In genomic region chr14:71478542-71478941, GRCh38 we compare ENCODE assay signal across 10 cellular contexts.
DNase-seq lines count a peak whose midpoint lies in the region; ATAC-seq and TF ChIP-seq lines count a peak whose summit lies in the region.
"Had no signal": no experiment of that assay in that cellular context is flagged by ENCODE, and none has a peak within 500 bp of the region (broad histone marks: within the 10 kb centered on the region; RNA-seq: fewer than 3 reads in every experiment).

No MANE protein-coding gene starts in this region.

- no peak for TF ChIP-seq EP300 in stomach (IDR thresholded peaks at IDR 0.05)

- POLR2A ChIA-PET in MCF 10A (lab: Yijun Ruan, JAX) = interaction anchor here (0.7 to 0.9 kb wide), 2 partner anchors 13 to 360 kb away, joined by 3 to 5 read pairs; no protein-coding TSS in a partner anchor

- intact Hi-C loops in mammary epithelial cell (cut with micrococcal nuclease) (no loop called here), MCF 10A (cut with micrococcal nuclease) (no loop called here), stomach (cut with DNase I; ENCODE audit: low total_unique reads) (no loop called here)

- H3K4me2 ChIP-seq in mammary epithelial cell (ENCODE audit: insufficient read depth, low read depth, low read length) (peak overlapping the region; percentile 40), MM.1S (ENCODE audit: low read depth, low read length) (no peak overlapping the region)

- H2AFZ ChIP-seq in mammary epithelial cell (ENCODE audit: low read depth, low read length) = peak overlapping the region; percentile 61
- H2AFZ ChIP-seq in MM.1S (ENCODE audit: low read length) = no peak overlapping the region

- H3K4me3 Mint-ChIP-seq in MCF 10A (ENCODE audit: unreplicated experiment) = no peak overlapping the region
- H3K4me3 Mint-ChIP-seq in T-helper 1 cell treated with Interleukin-12 subunit alpha and Interleukin-12 subunit beta and Interleukin-4 antibody, amounts not matched to agents 30 μg/mL and 1 μg/mL, for 36 hours = peak overlapping the region; percentile 1

- H3K9ac ChIP-seq in mammary epithelial cell (ENCODE audit: insufficient read depth, low read length) (peak overlapping the region; percentile 11), MM.1S (ENCODE audit: low read length) (no peak overlapping the region)

- no peaks in the 10 kb centered on the region for H3K27me3 Mint-ChIP-seq in MCF 10A (ENCODE audit: insufficient read depth, unreplicated experiment)
- H3K27me3 Mint-ChIP-seq in T-helper 1 cell treated with Interleukin-12 subunit alpha and Interleukin-12 subunit beta and Interleukin-4 antibody, amounts not matched to agents 30 μg/mL and 1 μg/mL, for 36 hours (ENCODE audit: low read depth) = no peaks in the 10 kb centered on the region

- H3K27ac ChIP-seq in mammary epithelial cell (ENCODE audit: insufficient read depth, low read depth, low read length) (peak overlapping the region; percentile 48), MM.1S (ENCODE audit: low read length) (no peak overlapping the region), stomach (no peak overlapping the region)
- H3K27ac ChIP-seq: thoracic aorta had no signal

- no peaks in the 10 kb centered on the region for H3K9me3 Mint-ChIP-seq in MCF 10A (ENCODE audit: unreplicated experiment)
- no peaks in the 10 kb centered on the region for H3K9me3 Mint-ChIP-seq in T-helper 1 cell treated with Interleukin-12 subunit alpha and Interleukin-12 subunit beta and Interleukin-4 antibody, amounts not matched to agents 30 μg/mL and 1 μg/mL, for 36 hours

- H3K27ac Mint-ChIP-seq in MCF 10A (ENCODE audit: low read depth, unreplicated experiment) = no peak overlapping the region
- H3K27ac Mint-ChIP-seq in T-helper 1 cell treated with Interleukin-12 subunit alpha and Interleukin-12 subunit beta and Interleukin-4 antibody, amounts not matched to agents 30 μg/mL and 1 μg/mL, for 36 hours = peak overlapping the region; percentile 59

- H3K4me3 ChIP-seq in mammary epithelial cell (replicated peaks in 1 of 3; ENCODE audit: insufficient read depth in 1 of 3, low read depth in 2 of 3, low read length in 3 of 3) (no peak overlapping the region), foreskin fibroblast (ENCODE audit: low read depth in 1 of 2, low read length in 2 of 2) (no peak overlapping the region), MM.1S (ENCODE audit: low read length) (no peak overlapping the region), stomach (no peak overlapping the region)
- H3K4me3 ChIP-seq: thoracic aorta had no signal

- TF ChIP-seq CTCF in mammary epithelial cell (conservative IDR thresholded peaks at IDR 0.05 in 1 of 2, IDR thresholded peaks at IDR 0.05 in 1 of 2; ENCODE audit: extremely low read depth in 1 of 2, insufficient read depth in 1 of 2, low read depth in 1 of 2, low read length in 2 of 2) = no peak
- no peak for TF ChIP-seq CTCF in MCF 10A (IDR thresholded peaks at IDR 0.05; ENCODE audit: unreplicated experiment)
- no peak for TF ChIP-seq CTCF in foreskin fibroblast (IDR thresholded peaks at IDR 0.05; ENCODE audit: low read depth, low read length)
- TF ChIP-seq CTCF in MM.1S (IDR thresholded peaks at IDR 0.05; ENCODE audit: low read length) = no peak
- TF ChIP-seq CTCF in stomach (IDR thresholded peaks at IDR 0.05) = no peak

- BruUV-seq in mammary epithelial cell (replicated peaks; lab: Mats Ljungman, UMichigan) (no TSS peak), MCF 10A (replicated peaks; lab: Mats Ljungman, UMichigan) (no TSS peak)

- H3K4me1 Mint-ChIP-seq in MCF 10A (ENCODE audit: insufficient read depth, unreplicated experiment) = peaks cover 2% of the 10 kb centered on the region
- H3K4me1 Mint-ChIP-seq in T-helper 1 cell treated with Interleukin-12 subunit alpha and Interleukin-12 subunit beta and Interleukin-4 antibody, amounts not matched to agents 30 μg/mL and 1 μg/mL, for 36 hours (ENCODE audit: low read depth) = peaks cover 31% of the 10 kb centered on the region

- no peaks in the 10 kb centered on the region for H3K27me3 ChIP-seq in mammary epithelial cell (ENCODE audit: insufficient read depth, low read length)
- H3K27me3 ChIP-seq in MM.1S (replicated peaks; ENCODE audit: insufficient read depth, low read length) = no peaks in the 10 kb centered on the region
- no peaks in the 10 kb centered on the region for H3K27me3 ChIP-seq in stomach

- ATAC-seq in HG03097 (IDR thresholded peaks at IDR 0.05; ENCODE audit: low FRiP score, unreplicated experiment) = no peak
- ATAC-seq: activated CD4-positive, CD25-positive, alpha-beta regulatory T cell treated with anti-CD3 and anti-CD28 coated beads, Interleukin-2, amount 50 U/mL, for 24 hours had no signal

- H3K36me3 ChIP-seq in mammary epithelial cell (ENCODE audit: insufficient read depth, low read length) = no peaks in the 10 kb centered on the region
- H3K36me3 ChIP-seq in MM.1S (replicated peaks; ENCODE audit: insufficient read depth, low read length) = no peaks in the 10 kb centered on the region
- no peaks in the 10 kb centered on the region for H3K36me3 ChIP-seq in stomach
- H3K36me3 ChIP-seq: thoracic aorta had no signal

- no peaks in the 10 kb centered on the region for H3F3A ChIP-seq in MM.1S (ENCODE audit: insufficient read depth, low read length)

- DNase-seq in mammary epithelial cell (no peak), MCF 10A (ENCODE audit: unreplicated experiment) (no peak), foreskin fibroblast (peak; percentile 41 to 55), stromal cell of bone marrow (ENCODE audit: low read depth) (peak; percentile 48), MM.1S (no peak), stomach (no peak)

- peaks cover 49% of the 10 kb centered on the region for H3K79me2 ChIP-seq in mammary epithelial cell (ENCODE audit: insufficient read depth, low read length)
- no peaks in the 10 kb centered on the region for H3K79me2 ChIP-seq in MM.1S (ENCODE audit: low read length)

- dilution Hi-C loops in mammary epithelial cell (cut with HindIII; ENCODE audit: low sequenced_read_pairs) = no loop called here

- no peaks in the 10 kb centered on the region for H3K9me2 ChIP-seq in MM.1S (replicated peaks; ENCODE audit: insufficient read depth, low read length)

- in situ Hi-C loops in mammary epithelial cell (cut with MboI; ENCODE audit: low sequenced_read_pairs in 2 of 2) = no loop called here

- H3K4me1 ChIP-seq in mammary epithelial cell (ENCODE audit: insufficient read depth, low read length) (peaks cover 14% of the 10 kb centered on the region), MM.1S (ENCODE audit: low read length) (no peaks in the 10 kb centered on the region), stomach (peaks cover 0 to 20% (median 7%) of the 10 kb centered on the region in 4 donors)

- no peak for TF ChIP-seq POLR2A in stomach (IDR thresholded peaks at IDR 0.05)

- WGBS in mammary epithelial cell (ENCODE audit: low coverage, missing lambda C conversion rate) = 43% methylated on average over 4 of the region's 4 CpGs
- 53 to 66% (median 60%) methylated on average over 4 of the region's 4 CpGs for WGBS in stomach, 5 donors

- H3K9me3 ChIP-seq in mammary epithelial cell (replicated peaks; ENCODE audit: insufficient read depth, low read length) (no peaks in the 10 kb centered on the region), MM.1S (replicated peaks; ENCODE audit: insufficient read depth, low read length) (no peaks in the 10 kb centered on the region), stomach (no peaks in the 10 kb centered on the region)
- H3K9me3 ChIP-seq: thoracic aorta had no signal

- CTCF ChIA-PET in mammary epithelial cell (lab: Charles Lee; ENCODE audit: low non-redundant PET) = no interaction called here
- CTCF ChIA-PET in MCF 10A (lab: Yijun Ruan, JAX) = interaction anchor here (0.5 to 1.1 kb wide), 3 partner anchors 41 to 314 kb away, joined by 3 read pairs; no protein-coding TSS in a partner anchor

- H4K20me1 ChIP-seq in mammary epithelial cell (ENCODE audit: insufficient read depth, low read length) (no peaks in the 10 kb centered on the region), MM.1S (ENCODE audit: insufficient read depth, low read length) (no peaks in the 10 kb centered on the region)

- H3K36me3 Mint-ChIP-seq in MCF 10A (ENCODE audit: insufficient read depth, unreplicated experiment) = no peaks in the 10 kb centered on the region
- peaks cover 1% of the 10 kb centered on the region for H3K36me3 Mint-ChIP-seq in T-helper 1 cell treated with Interleukin-12 subunit alpha and Interleukin-12 subunit beta and Interleukin-4 antibody, amounts not matched to agents 30 μg/mL and 1 μg/mL, for 36 hours (ENCODE audit: low read depth)

Comparison
In these comparisons a context has a peak if more than half of its experiments do, and no peak if none do; other contexts are left out.
1. DNase-seq: peak in foreskin fibroblast (2 of 2) and stromal cell of bone marrow (single experiment); none in mammary epithelial cell (single experiment), MCF 10A (single experiment), MM.1S (single experiment) and stomach (single experiment).